ENCODE assay signal across 17 cellular contexts in genomic region chr10:89810908-89811515, GRCh38.
"Had no signal": no experiment of that assay in that cellular context is flagged by ENCODE, and none has a peak within 500 bp of the region (broad histone marks: within the 10 kb centered on the region; RNA-seq: fewer than 3 reads in every experiment).

No MANE protein-coding gene starts in this region.

- H3K9me3 ChIP-seq: lower lobe of right lung, neutrophil, uterus had no signal

- H3K27ac ChIP-seq: dorsolateral prefrontal cortex, lower lobe of right lung, neutrophil, skin epidermis, uterus had no signal

- H3K36me3 ChIP-seq: lower lobe of right lung, neutrophil, uterus had no signal

- FAIRE-seq: bronchial epithelial cell, endometrium had no signal

- H3K4me1 ChIP-seq: lower lobe of right lung, uterus had no signal

- DNase-seq: activated CD4-positive, alpha-beta memory T cell treated with anti-CD3 and anti-CD28 coated beads for 36 hours; activated CD4-positive, alpha-beta T cell treated with anti-CD3 and anti-CD28 coated beads for 1 hour; activated gamma-delta T cell treated with Interleukin-2 at 50 U/mL for 16 hours; activated T-cell treated with anti-CD3 and anti-CD28 coated beads, Interleukin-2, amount 50 U/mL, for 48 hours; aorta; dorsolateral prefrontal cortex; left cardiac atrium; lower lobe of right lung; naive B cell; retina; stimulated activated CD4-positive, alpha-beta T cell treated with anti-CD3 and anti-CD28 coated beads, Interleukin-4, amount 100 ng/mL, for 4 hours; uterus had no signal

- ATAC-seq: esophagus mucosa, left cardiac atrium, lower lobe of right lung had no signal

- H3K4me3 ChIP-seq: dorsolateral prefrontal cortex, lower lobe of right lung, skin epidermis, uterus had no signal

- H3K27me3 ChIP-seq: dorsolateral prefrontal cortex, uterus had no signal
